In genomic region chr6:13535306-13535705, GRCh38 we compare ENCODE assay signal across 26 cellular contexts.
"Had no signal": no experiment of that assay in that cellular context is flagged by ENCODE, and none has a peak within 500 bp of the region (broad histone marks: within the 10 kb centered on the region; RNA-seq: fewer than 3 reads in every experiment).

No MANE protein-coding gene starts in this region.

- H3K4me3 ChIP-seq: colonic mucosa, dorsolateral prefrontal cortex, left lung, psoas muscle, right atrium auricular region, tibial artery had no signal

- DNase-seq: activated CD4-positive, alpha-beta T cell treated with anti-CD3 and anti-CD28 coated beads, Interleukin-2, amount 50 U/mL, for 1 hour; activated CD4-positive, CD25-positive, alpha-beta regulatory T cell treated with anti-CD3 and anti-CD28 coated beads, Interleukin-2, amount 50 U/mL, for 72 hours; activated CD8-positive, alpha-beta T cell treated with anti-CD3 and anti-CD28 coated beads, Interleukin-2, amount 10 ng/mL, durations not matched to agents 7 days and 5 days; activated gamma-delta T cell treated with Interleukin-2 at 50 U/mL for 16 hours; activated T-cell treated with anti-CD3 and anti-CD28 coated beads, Interleukin-2, amount 50 U/mL, for 1 hour; aorta; brain microvascular endothelial cell; central memory CD4-positive, alpha-beta T cell; colonic mucosa; effector memory CD8-positive, alpha-beta T cell; foreskin melanocyte; immature natural killer cell; left lung; naive thymus-derived CD4-positive, alpha-beta T cell; psoas muscle; stimulated activated CD4-positive, alpha-beta T cell treated with anti-CD3 and anti-CD28 coated beads, Interleukin-4, amount 100 ng/mL, for 4 hours; stimulated activated naive CD8-positive, alpha-beta T cell treated with anti-CD3 and anti-CD28 coated beads, Interleukin-15, Interleukin-2, amounts not matched to agents 100 U/mL and 50 U/mL, for 24 hours; tibial artery had no signal

- H3K27ac Mint-ChIP-seq: activated CD8-positive, alpha-beta T cell treated with anti-CD3 and anti-CD28 coated beads, Interleukin-2, amount 10 ng/mL, durations not matched to agents 7 days and 5 days; activated naive CD4-positive, alpha-beta T cell treated with anti-CD3 and anti-CD28 coated beads, Interleukin-2, amount 50 U/mL, for 24 hours; effector memory CD8-positive, alpha-beta T cell; immature natural killer cell; naive thymus-derived CD4-positive, alpha-beta T cell; T-helper 2 cell treated with Interferon-gamma antibody and Interleukin-4, amounts not matched to agents 5 μg/mL and 100 μg/mL, for 36 hours had no signal

- H3K36me3 ChIP-seq: brain microvascular endothelial cell, colonic mucosa, left lung, right atrium auricular region, tibial artery had no signal

- H3K27ac ChIP-seq: brain microvascular endothelial cell, colonic mucosa, dorsolateral prefrontal cortex, left lung, psoas muscle, right atrium auricular region, tibial artery, VCaP had no signal

- H3K4me1 ChIP-seq: colonic mucosa, left lung, psoas muscle, tibial artery had no signal

- H3K9me3 Mint-ChIP-seq: activated naive CD4-positive, alpha-beta T cell treated with anti-CD3 and anti-CD28 coated beads, Interleukin-2, amount 50 U/mL, for 24 hours; effector memory CD8-positive, alpha-beta T cell; immature natural killer cell; naive thymus-derived CD4-positive, alpha-beta T cell; neural crest cell; T-helper 2 cell treated with Interferon-gamma antibody and Interleukin-4, amounts not matched to agents 5 μg/mL and 100 μg/mL, for 36 hours had no signal

- H3K27me3 ChIP-seq: brain microvascular endothelial cell, colonic mucosa, dorsolateral prefrontal cortex, left lung, right atrium auricular region, tibial artery had no signal

- FAIRE-seq: endothelial cell of umbilical vein had no signal

- H3K9me3 ChIP-seq: colonic mucosa, left lung, psoas muscle, right atrium auricular region, tibial artery had no signal

- ATAC-seq: activated CD8-positive, alpha-beta T cell treated with anti-CD3 and anti-CD28 coated beads, Interleukin-2, amount 10 ng/mL, durations not matched to agents 7 days and 5 days; effector memory CD8-positive, alpha-beta T cell; esophagus mucosa; left lung; naive thymus-derived CD4-positive, alpha-beta T cell; psoas muscle; stimulated activated naive CD8-positive, alpha-beta T cell treated with anti-CD3 and anti-CD28 coated beads, Interleukin-15, Interleukin-2, amounts not matched to agents 100 U/mL and 50 U/mL, for 24 hours had no signal

- H3K27me3 Mint-ChIP-seq: activated naive CD4-positive, alpha-beta T cell treated with anti-CD3 and anti-CD28 coated beads, Interleukin-2, amount 50 U/mL, for 24 hours; naive thymus-derived CD4-positive, alpha-beta T cell had no signal

- H3K4me1 Mint-ChIP-seq: activated naive CD4-positive, alpha-beta T cell treated with anti-CD3 and anti-CD28 coated beads, Interleukin-2, amount 50 U/mL, for 24 hours; neural crest cell had no signal

- H3K4me3 Mint-ChIP-seq: activated CD8-positive, alpha-beta T cell treated with anti-CD3 and anti-CD28 coated beads, Interleukin-2, amount 10 ng/mL, durations not matched to agents 7 days and 5 days; activated naive CD4-positive, alpha-beta T cell treated with anti-CD3 and anti-CD28 coated beads, Interleukin-2, amount 50 U/mL, for 24 hours; effector memory CD8-positive, alpha-beta T cell; immature natural killer cell; naive thymus-derived CD4-positive, alpha-beta T cell; neural crest cell; T-helper 2 cell treated with Interferon-gamma antibody and Interleukin-4, amounts not matched to agents 5 μg/mL and 100 μg/mL, for 36 hours had no signal

- H3K36me3 Mint-ChIP-seq: activated naive CD4-positive, alpha-beta T cell treated with anti-CD3 and anti-CD28 coated beads, Interleukin-2, amount 50 U/mL, for 24 hours; immature natural killer cell; naive thymus-derived CD4-positive, alpha-beta T cell had no signal
